16 cellular contexts compared by ENCODE assay signal in genomic region chr9:10274983-10275382, GRCh38.
DNase-seq lines count a peak whose midpoint lies in the region; FAIRE-seq and TF ChIP-seq lines count a peak whose summit lies in the region.
"Had no signal": no experiment of that assay in that cellular context is flagged by ENCODE, and none has a peak within 500 bp of the region (broad histone marks: within the 10 kb centered on the region; RNA-seq: fewer than 3 reads in every experiment).

No MANE protein-coding gene starts in this region.

- H3K4ac ChIP-seq in mesenchymal stem cell (ENCODE audit: low read depth in 1 of 2, low read length in 2 of 2) = no peak overlapping the region

- H3K14ac ChIP-seq in mesenchymal stem cell (ENCODE audit: low read length in 2 of 2) = no peak overlapping the region

- TF ChIP-seq CTCF in D721Med (IDR thresholded peaks at IDR 0.05; ENCODE audit: insufficient read depth, missing control alignments) = peak; percentile 36
- peak; percentile 49 for TF ChIP-seq CTCF in Loucy (conservative IDR thresholded peaks at IDR 0.05; ENCODE audit: low read length)
- peak; percentile 39 for TF ChIP-seq CTCF in astrocyte (IDR thresholded peaks at IDR 0.05; ENCODE audit: insufficient read depth, low read depth, low read length)

- no peak overlapping the region for H3K4me3 Mint-ChIP-seq in astrocyte (ENCODE audit: unreplicated experiment)

- no peaks in the 10 kb centered on the region for H3F3A ChIP-seq in Loucy (ENCODE audit: low read depth)

- H2BK5ac ChIP-seq in mesenchymal stem cell (ENCODE audit: low read depth, low read length, poor library complexity, severe bottlenecking) = no peak overlapping the region

- peaks cover 9% of the 10 kb centered on the region for H3K4me1 Mint-ChIP-seq in astrocyte (ENCODE audit: low read depth, unreplicated experiment)

- H3K36me3 ChIP-seq in Loucy (ENCODE audit: insufficient read depth, low read length) = no peaks in the 10 kb centered on the region
- H3K36me3 ChIP-seq in astrocyte (ENCODE audit: insufficient read depth, low read length) = no peaks in the 10 kb centered on the region
- no peaks in the 10 kb centered on the region for H3K36me3 ChIP-seq in mesenchymal stem cell (ENCODE audit: control insufficient read depth in 1 of 2, insufficient read depth in 2 of 2, low read depth in 1 of 2, low read length in 2 of 2)
- H3K36me3 ChIP-seq: HAP-1, ovary had no signal

- no peaks in the 10 kb centered on the region for H3K36me3 Mint-ChIP-seq in astrocyte (ENCODE audit: low read depth, unreplicated experiment)

- H3K4me1 ChIP-seq in Loucy (ENCODE audit: insufficient read depth, low read length, poor library complexity, severe bottlenecking) (no peaks in the 10 kb centered on the region), astrocyte (ENCODE audit: insufficient read depth, low read length) (no peaks in the 10 kb centered on the region), mesenchymal stem cell (ENCODE audit: control insufficient read depth, insufficient read depth, low read depth, low read length) (no peaks in the 10 kb centered on the region)

- WGBS in mesenchymal stem cell = no CpG with 5 or more reads among the region's 1 CpG

- H3K4me2 ChIP-seq in Loucy (ENCODE audit: low read depth, low read length, poor library complexity, severe bottlenecking) (no peak overlapping the region), astrocyte (ENCODE audit: low read length) (no peak overlapping the region), mesenchymal stem cell (ENCODE audit: low read length, poor library complexity, severe bottlenecking) (no peak overlapping the region)
- H3K4me2 ChIP-seq: PC-9 had no signal

- H4K20me1 ChIP-seq in Loucy (ENCODE audit: insufficient read depth, low read length, poor library complexity, severe bottlenecking) (no peaks in the 10 kb centered on the region), astrocyte (ENCODE audit: insufficient read depth, low read length) (no peaks in the 10 kb centered on the region)

- no peaks in the 10 kb centered on the region for H3K79me1 ChIP-seq in mesenchymal stem cell (replicated peaks; ENCODE audit: low read length, poor library complexity, severe bottlenecking)

- FAIRE-seq in D721Med (lab: Jason Lieb, UNC) (no peak), astrocyte (lab: Jason Lieb, UNC) (no peak), urothelium cell line (lab: Jason Lieb, UNC) (no peak)

- no peak overlapping the region for H2BK12ac ChIP-seq in mesenchymal stem cell (ENCODE audit: low read length in 2 of 2)

- H3K27me3 ChIP-seq in Loucy (ENCODE audit: insufficient read depth, low read length, poor library complexity, severe bottlenecking) = no peaks in the 10 kb centered on the region
- no peaks in the 10 kb centered on the region for H3K27me3 ChIP-seq in astrocyte (ENCODE audit: insufficient read depth, low read length)
- no peaks in the 10 kb centered on the region for H3K27me3 ChIP-seq in mesenchymal stem cell (ENCODE audit: control insufficient read depth in 1 of 2, insufficient read depth in 1 of 2, low read length in 2 of 2)
- H3K27me3 ChIP-seq: ovary had no signal

- no peak overlapping the region for H2AFZ ChIP-seq in Loucy (ENCODE audit: low read length)
- H2AFZ ChIP-seq in astrocyte (ENCODE audit: low read depth, low read length) = no peak overlapping the region
- no peak overlapping the region for H2AFZ ChIP-seq in mesenchymal stem cell (ENCODE audit: low read depth, low read length)
- H2AFZ ChIP-seq: PC-9 had no signal

- H3K27me3 Mint-ChIP-seq in astrocyte (ENCODE audit: low read depth, unreplicated experiment) = no peaks in the 10 kb centered on the region

- H3K4me3 ChIP-seq in Loucy (ENCODE audit: low read length, poor library complexity, severe bottlenecking) (no peak overlapping the region), astrocyte (ENCODE audit: insufficient read depth, low read depth, low read length) (no peak overlapping the region), mesenchymal stem cell (ENCODE audit: insufficient read depth in 1 of 2, low read depth in 1 of 2, low read length in 2 of 2) (no peak overlapping the region)
- H3K4me3 ChIP-seq: HAP-1, ovary, PC-9 had no signal

- H3K9me3 ChIP-seq in Loucy (ENCODE audit: insufficient read depth, low read depth, low read length) = no peaks in the 10 kb centered on the region
- H3K9me3 ChIP-seq in astrocyte (ENCODE audit: insufficient read depth, low read depth, low read length) = no peaks in the 10 kb centered on the region
- no peaks in the 10 kb centered on the region for H3K9me3 ChIP-seq in mesenchymal stem cell (ENCODE audit: control insufficient read depth, low read length)
- H3K9me3 ChIP-seq: HAP-1, ovary had no signal

- peak overlapping the region; percentile 69 for H3K27ac Mint-ChIP-seq in astrocyte (ENCODE audit: unreplicated experiment)
- H3K27ac Mint-ChIP-seq: activated T-helper 2 cell treated with anti-CD3 and anti-CD28 coated beads, Interferon-gamma antibody, Interleukin-2, Interleukin-4, amounts not matched to agents 10 μg/mL and 5 μg/mL and 100 μg/mL, durations not matched to agents 14 hours and 24 hours and 36 hours had no signal

- no peaks in the 10 kb centered on the region for H3K9me2 ChIP-seq in Loucy (replicated peaks; ENCODE audit: low read depth, low read length)

- no peak overlapping the region for H2BK15ac ChIP-seq in mesenchymal stem cell (ENCODE audit: low read depth, poor library complexity, severe bottlenecking)

- H3K27ac ChIP-seq in astrocyte (ENCODE audit: low read depth, low read length) = no peak overlapping the region
- H3K27ac ChIP-seq in mesenchymal stem cell (ENCODE audit: low read length, poor library complexity, severe bottlenecking) = no peak overlapping the region
- H3K27ac ChIP-seq: ovary, PC-9 had no signal

- H3K23ac ChIP-seq in mesenchymal stem cell (ENCODE audit: low read length in 2 of 2) = no peak overlapping the region

- H4K91ac ChIP-seq in mesenchymal stem cell (ENCODE audit: low read length) = no peak overlapping the region

- no peaks in the 10 kb centered on the region for H3K79me2 ChIP-seq in Loucy (ENCODE audit: insufficient read depth, low read length)
- H3K79me2 ChIP-seq in astrocyte (ENCODE audit: insufficient read depth, low read length) = no peaks in the 10 kb centered on the region

- H3K18ac ChIP-seq in mesenchymal stem cell (ENCODE audit: low read depth in 1 of 2, low read length in 2 of 2) = no peak overlapping the region

- H3K9me3 Mint-ChIP-seq in astrocyte (ENCODE audit: unreplicated experiment) = no peaks in the 10 kb centered on the region

- intact Hi-C loops in posterior vena cava (cut with DNase I) = no loop called here

- H2BK120ac ChIP-seq in mesenchymal stem cell (ENCODE audit: low read depth, low read length) = no peak overlapping the region

- no peak overlapping the region for H4K8ac ChIP-seq in mesenchymal stem cell (ENCODE audit: low read length)

- H2AK5ac ChIP-seq in mesenchymal stem cell (ENCODE audit: low read length, severe bottlenecking) = no peak overlapping the region

- H3K9ac ChIP-seq in Loucy (ENCODE audit: low read depth, low read length, poor library complexity, severe bottlenecking) (no peak overlapping the region), astrocyte (ENCODE audit: low read length) (no peak overlapping the region), mesenchymal stem cell (ENCODE audit: low read length) (no peak overlapping the region)

- no peak for DNase-seq in D721Med (ENCODE audit: insufficient read length, low spot score)
- no peak for DNase-seq in astrocyte (ENCODE audit: low read depth)
- DNase-seq in mesenchymal stem cell = peak; percentile 16
- no peak for DNase-seq in SW 1271 (lab: John Stamatoyannopoulos, UW)
- DNase-seq in urothelium cell line (ENCODE audit: low spot score) = no peak
- no peak for DNase-seq in posterior vena cava (ENCODE audit: low spot score)
- no peak for DNase-seq in NCI-H2107 treated with DMSO at 0.1 percent for 48 hours (lab: John Stamatoyannopoulos, UW; ENCODE audit: unreplicated experiment)
- DNase-seq: amniotic stem cell, cortex of kidney, DMS79 treated with DMSO at 0.1 percent for 48 hours, NCI-H226, ovary, PC-9 had no signal
